ENCODE assay signal across 9 cellular contexts in genomic region chr17:38418693-38419507, GRCh38. TPM values are rescaled to one million over a fixed set of nuclear protein-coding genes. Genes with fewer than 3 reads are reported as not detected.
DNase-seq lines count a peak whose midpoint lies in the region; ATAC-seq and TF ChIP-seq lines count a peak whose summit lies in the region.
"Had no signal": no experiment of that assay in that cellular context is flagged by ENCODE, and none has a peak within 500 bp of the region (broad histone marks: within the 10 kb centered on the region; RNA-seq: fewer than 3 reads in every experiment).

No MANE protein-coding gene starts in this region.

- no peaks in the 10 kb centered on the region for H4K20me1 ChIP-seq in OCI-LY7 (ENCODE audit: insufficient read depth, low read length)
- no peaks in the 10 kb centered on the region for H4K20me1 ChIP-seq in hepatocyte (ENCODE audit: insufficient read depth, poor library complexity, severe bottlenecking)

- H3K4me2 ChIP-seq in OCI-LY7 (ENCODE audit: low read length) (peak overlapping the region; percentile 59), hepatocyte (peak overlapping the region; percentile 90)

- H3K4me3 ChIP-seq in OCI-LY7 (ENCODE audit: low read depth, low read length, poor library complexity, severe bottlenecking) (peak overlapping the region; percentile 60), hepatocyte (no peak overlapping the region)

- H3K4me3 Mint-ChIP-seq in activated CD4-positive, alpha-beta T cell treated with anti-CD3 and anti-CD28 coated beads, Interleukin-2, amount 10 ng/mL, durations not matched to agents 24 days and 14 days: peak overlapping the region; percentile 78
- H3K4me3 Mint-ChIP-seq in stimulated activated naive CD8-positive, alpha-beta T cell treated with anti-CD3 and anti-CD28 coated beads, Interleukin-15, amount 100 ng/mL, for 72 hours: peak overlapping the region; percentile 75 to 84

- H3K79me2 ChIP-seq in OCI-LY7 (ENCODE audit: insufficient read depth, low read depth, low read length): no peaks in the 10 kb centered on the region
- no peaks in the 10 kb centered on the region for H3K79me2 ChIP-seq in hepatocyte

- no peaks in the 10 kb centered on the region for H3K36me3 ChIP-seq in OCI-LY7 (ENCODE audit: insufficient read depth, low read length)
- no peaks in the 10 kb centered on the region for H3K36me3 ChIP-seq in hepatocyte (replicated peaks; ENCODE audit: insufficient read depth, low read depth)

- BruUV-seq in OCI-LY7 (replicated peaks; lab: Mats Ljungman, UMichigan): no TSS peak

- peaks cover 85% of the 10 kb centered on the region for H3K4me1 ChIP-seq in OCI-LY7 (ENCODE audit: insufficient read depth, low read length, poor library complexity, severe bottlenecking)
- H3K4me1 ChIP-seq in hepatocyte (ENCODE audit: insufficient read depth): peaks cover 34% of the 10 kb centered on the region

- WGBS in hepatocyte (ENCODE audit: low lambda C conversion rate, missing lambda C conversion rate): 8% methylated on average over 37 of the region's 78 CpGs

- H3K9me3 ChIP-seq in OCI-LY7 (ENCODE audit: low read length): no peaks in the 10 kb centered on the region
- no peaks in the 10 kb centered on the region for H3K9me3 ChIP-seq in hepatocyte (ENCODE audit: low read depth)

- intact Hi-C loops in activated CD4-positive, alpha-beta T cell treated with anti-CD3 and anti-CD28 coated beads, Interleukin-2, amount 10 ng/mL, durations not matched to agents 24 days and 14 days (cut with micrococcal nuclease): no loop called here
- intact Hi-C loops in OCI-LY7 (cut with micrococcal nuclease; ENCODE audit: unreplicated experiment): no loop called here

- peaks cover 9% of the 10 kb centered on the region for H3K4me1 Mint-ChIP-seq in activated CD4-positive, alpha-beta T cell treated with anti-CD3 and anti-CD28 coated beads, Interleukin-2, amount 10 ng/mL, durations not matched to agents 24 days and 14 days
- peaks cover 59% of the 10 kb centered on the region for H3K4me1 Mint-ChIP-seq in stimulated activated naive CD8-positive, alpha-beta T cell treated with anti-CD3 and anti-CD28 coated beads, Interleukin-15, amount 100 ng/mL, for 72 hours

- no peak for ATAC-seq in stimulated activated naive CD8-positive, alpha-beta T cell treated with anti-CD3 and anti-CD28 coated beads, Interleukin-15, amount 100 ng/mL, for 72 hours
- ATAC-seq in GM21423 (IDR thresholded peaks at IDR 0.05; ENCODE audit: unreplicated experiment) (no peak), HG03439 (IDR thresholded peaks at IDR 0.05; ENCODE audit: unreplicated experiment) (no peak)

- H2AFZ ChIP-seq in OCI-LY7 (ENCODE audit: low read length) (no peak overlapping the region), hepatocyte (no peak overlapping the region)

- H3K27me3 ChIP-seq in hepatocyte: peaks cover 32% of the 10 kb centered on the region

- H3K27me3 Mint-ChIP-seq in activated CD4-positive, alpha-beta T cell treated with anti-CD3 and anti-CD28 coated beads, Interleukin-2, amount 10 ng/mL, durations not matched to agents 24 days and 14 days: peaks cover 50% of the 10 kb centered on the region
- H3K27me3 Mint-ChIP-seq in stimulated activated naive CD8-positive, alpha-beta T cell treated with anti-CD3 and anti-CD28 coated beads, Interleukin-15, amount 100 ng/mL, for 72 hours: peaks cover 85% of the 10 kb centered on the region

- no peak for TF ChIP-seq CTCF in OCI-LY7 (conservative IDR thresholded peaks at IDR 0.05; ENCODE audit: low read length)
- TF ChIP-seq CTCF in hepatocyte (IDR thresholded peaks at IDR 0.05; ENCODE audit: poor library complexity): no peak

- CTCF ChIA-PET in OCI-LY7 (lab: Charles Lee; ENCODE audit: unreplicated experiment): interaction anchor here (0.6 kb wide), 1 partner anchor 79 kb away, joined by 3 read pairs; no protein-coding TSS in a partner anchor

- POLR2A ChIA-PET in OCI-LY7 (lab: Charles Lee): no interaction called here

- no peaks in the 10 kb centered on the region for H3K9me3 Mint-ChIP-seq in activated CD4-positive, alpha-beta T cell treated with anti-CD3 and anti-CD28 coated beads, Interleukin-2, amount 10 ng/mL, durations not matched to agents 24 days and 14 days
- H3K9me3 Mint-ChIP-seq in stimulated activated naive CD8-positive, alpha-beta T cell treated with anti-CD3 and anti-CD28 coated beads, Interleukin-15, amount 100 ng/mL, for 72 hours: no peaks in the 10 kb centered on the region

- H3K27ac Mint-ChIP-seq in activated CD4-positive, alpha-beta T cell treated with anti-CD3 and anti-CD28 coated beads, Interleukin-2, amount 10 ng/mL, durations not matched to agents 24 days and 14 days: no peak overlapping the region
- H3K27ac Mint-ChIP-seq in stimulated activated naive CD8-positive, alpha-beta T cell treated with anti-CD3 and anti-CD28 coated beads, Interleukin-15, amount 100 ng/mL, for 72 hours: peak overlapping the region in 1 of 2 donors; percentile 76

- H3K36me3 Mint-ChIP-seq in activated CD4-positive, alpha-beta T cell treated with anti-CD3 and anti-CD28 coated beads, Interleukin-2, amount 10 ng/mL, durations not matched to agents 24 days and 14 days (ENCODE audit: low read depth): no peaks in the 10 kb centered on the region

- DNase-seq in activated CD4-positive, alpha-beta T cell treated with anti-CD3 and anti-CD28 coated beads, Interleukin-2, amount 10 ng/mL, durations not matched to agents 24 days and 14 days: no peak
- no peak for DNase-seq in activated CD4-positive, alpha-beta T cell treated with anti-CD3 and anti-CD28 coated beads for 4 hours
- DNase-seq in OCI-LY7 (ENCODE audit: low spot score): peak; percentile 43
- no peak for DNase-seq in hepatocyte (ENCODE audit: low spot score)
- DNase-seq in stimulated activated naive CD8-positive, alpha-beta T cell treated with anti-CD3 and anti-CD28 coated beads, Interleukin-15, amount 100 ng/mL, for 72 hours: peak in 1 of 2 donors; percentile 23
- no peak for DNase-seq in HUDEP-2 (lab: John Stamatoyannopoulos, UW; ENCODE audit: unreplicated experiment in 76 of 76)
- DNase-seq: amniotic stem cell had no signal

- H3K27ac ChIP-seq in OCI-LY7 (ENCODE audit: low read depth, low read length, poor library complexity, severe bottlenecking) (no peak overlapping the region), hepatocyte (no peak overlapping the region)

- H3K9me2 ChIP-seq in OCI-LY7 (ENCODE audit: insufficient read depth, low read length) (no peaks in the 10 kb centered on the region), hepatocyte (replicated peaks; ENCODE audit: insufficient read depth) (no peaks in the 10 kb centered on the region)

RNA-seq across cellular contexts. Expression of gene ARHGAP23, which starts 9.4 kb away (rescaled TPM):
- 0.19 and 0.61 TPM in 2 replicates for total RNA-seq in activated CD4-positive, alpha-beta T cell treated with anti-CD3 and anti-CD28 coated beads, Interleukin-2, amount 10 ng/mL, durations not matched to agents 24 days and 14 days
- 18.6 and 25.4 TPM in 2 replicates for total RNA-seq in OCI-LY7 (2014; rRNA removed; shearing (Covaris generic))
- total RNA-seq in OCI-LY7 (2022) (14.6 and 16.3 TPM in 2 replicates), hepatocyte (7.3 and 16.0 TPM in 2 replicates)
- 30.0 and 32.8 TPM in 2 replicates for polyA plus RNA-seq in hepatocyte
